1 cellular context compared by ENCODE assay signal in genomic region chr6:144066745-144067484, GRCh38.
TF ChIP-seq lines count a peak whose summit lies in the region.

No MANE protein-coding gene starts in this region.

TF ChIP-seq in WTC11, 78 proteins besides CTCF, POLR2A, EP300 and RAD21 (continued from another document):
- TF ChIP-seq, protein P1, sequence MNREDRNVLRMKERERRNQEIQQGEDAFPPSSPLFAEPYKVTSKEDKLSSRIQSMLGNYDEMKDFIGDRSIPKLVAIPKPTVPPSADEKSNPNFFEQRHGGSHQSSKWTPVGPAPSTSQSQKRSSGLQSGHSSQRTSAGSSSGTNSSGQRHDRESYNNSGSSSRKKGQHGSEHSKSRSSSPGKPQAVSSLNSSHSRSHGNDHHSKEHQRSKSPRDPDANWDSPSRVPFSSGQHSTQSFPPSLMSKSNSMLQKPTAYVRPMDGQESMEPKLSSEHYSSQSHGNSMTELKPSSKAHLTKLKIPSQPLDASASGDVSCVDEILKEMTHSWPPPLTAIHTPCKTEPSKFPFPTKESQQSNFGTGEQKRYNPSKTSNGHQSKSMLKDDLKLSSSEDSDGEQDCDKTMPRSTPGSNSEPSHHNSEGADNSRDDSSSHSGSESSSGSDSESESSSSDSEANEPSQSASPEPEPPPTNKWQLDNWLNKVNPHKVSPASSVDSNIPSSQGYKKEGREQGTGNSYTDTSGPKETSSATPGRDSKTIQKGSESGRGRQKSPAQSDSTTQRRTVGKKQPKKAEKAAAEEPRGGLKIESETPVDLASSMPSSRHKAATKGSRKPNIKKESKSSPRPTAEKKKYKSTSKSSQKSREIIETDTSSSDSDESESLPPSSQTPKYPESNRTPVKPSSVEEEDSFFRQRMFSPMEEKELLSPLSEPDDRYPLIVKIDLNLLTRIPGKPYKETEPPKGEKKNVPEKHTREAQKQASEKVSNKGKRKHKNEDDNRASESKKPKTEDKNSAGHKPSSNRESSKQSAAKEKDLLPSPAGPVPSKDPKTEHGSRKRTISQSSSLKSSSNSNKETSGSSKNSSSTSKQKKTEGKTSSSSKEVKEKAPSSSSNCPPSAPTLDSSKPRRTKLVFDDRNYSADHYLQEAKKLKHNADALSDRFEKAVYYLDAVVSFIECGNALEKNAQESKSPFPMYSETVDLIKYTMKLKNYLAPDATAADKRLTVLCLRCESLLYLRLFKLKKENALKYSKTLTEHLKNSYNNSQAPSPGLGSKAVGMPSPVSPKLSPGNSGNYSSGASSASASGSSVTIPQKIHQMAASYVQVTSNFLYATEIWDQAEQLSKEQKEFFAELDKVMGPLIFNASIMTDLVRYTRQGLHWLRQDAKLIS (CRISPR knock-in tag; IDR thresholded peaks at IDR 0.05; ENCODE audit: borderline replicate concordance): no peak
- no peak for TF ChIP-seq ELF4 (CRISPR knock-in tag; IDR thresholded peaks at IDR 0.05; ENCODE audit: low read depth)
- TF ChIP-seq HMGA2 (CRISPR knock-in tag; IDR thresholded peaks at IDR 0.05): no peak
- TF ChIP-seq SMAD3 (CRISPR knock-in tag; IDR thresholded peaks at IDR 0.05; ENCODE audit: borderline replicate concordance): no peak
- TF ChIP-seq JUN (CRISPR knock-in tag; IDR thresholded peaks at IDR 0.05): no peak
